ENCODE assay signal across 8 cellular contexts in the genomic region with DNA sequence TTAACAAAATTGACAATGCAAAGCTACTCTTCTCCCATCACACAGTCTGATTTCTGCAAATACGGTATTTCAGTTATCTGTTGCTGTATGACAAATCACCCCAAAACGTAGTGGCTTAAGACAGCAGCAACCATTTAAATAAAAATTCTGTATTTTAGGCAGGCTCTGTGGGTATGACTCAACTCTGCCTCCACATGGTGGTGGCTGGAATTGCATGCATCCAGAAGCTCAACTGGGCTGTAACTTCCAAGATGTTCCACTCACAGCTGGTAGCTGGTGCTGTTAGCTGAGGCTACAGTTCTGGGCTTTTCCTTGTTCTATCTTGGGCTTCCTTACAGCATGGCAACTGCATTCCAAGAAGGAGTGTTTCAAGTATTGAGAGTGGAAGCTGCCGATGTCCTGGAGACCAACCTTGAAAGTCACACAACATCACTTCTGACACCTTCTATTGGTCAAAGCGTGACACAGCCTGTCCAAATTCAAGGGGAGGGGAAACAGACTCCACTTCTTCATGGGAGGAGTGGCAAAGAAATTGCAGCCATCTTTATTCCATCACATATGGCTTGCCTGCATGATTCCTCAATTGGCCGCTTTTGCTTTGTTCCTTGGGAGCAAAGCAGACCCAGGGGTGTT. TPM values are rescaled to one million over a fixed set of nuclear protein-coding genes. Genes with fewer than 3 reads are reported as not detected.
DNase-seq lines count a peak whose midpoint lies in the region; ATAC-seq, FAIRE-seq and TF ChIP-seq lines count a peak whose summit lies in the region.

No MANE protein-coding gene starts in this region.

- H3K27me3 Mint-ChIP-seq in memory B cell: peaks cover 18% of the 10 kb centered on the region

- TF ChIP-seq CTCF in astrocyte of the spinal cord (IDR thresholded peaks at IDR 0.05; ENCODE audit: low read depth, low read length): peak; percentile 88

- TF ChIP-seq POLR2A in H54 (IDR thresholded peaks at IDR 0.05; ENCODE audit: low read depth, low read length): no peak

- no peak overlapping the region for H3K27ac Mint-ChIP-seq in memory B cell

- no peak for FAIRE-seq in H54 (lab: Jason Lieb, UNC)

- H3K4me3 ChIP-seq in astrocyte of the spinal cord (ENCODE audit: low read depth, low read length): no peak overlapping the region

- peaks cover 6% of the 10 kb centered on the region for H3K36me3 Mint-ChIP-seq in memory B cell

- H3K4me1 Mint-ChIP-seq in memory B cell: no peaks in the 10 kb centered on the region

- DNase-seq in A172 (ENCODE audit: low spot score) (peak; percentile 11), H54 (ENCODE audit: insufficient read length, low spot score) (peak; percentile 22), T-helper 2 cell (peak; percentile 25 to 62 (median 42)), astrocyte of the spinal cord (ENCODE audit: low read depth, low spot score) (no peak), memory B cell (ENCODE audit: low spot score in 2 of 2) (peak; percentile 16 to 26)
- peak; percentile 19 to 72 (median 54) for DNase-seq in stimulated activated naive CD4-positive, alpha-beta T cell (lab: John Stamatoyannopoulos, UW)

- H3K9me3 Mint-ChIP-seq in memory B cell: peaks cover 6% of the 10 kb centered on the region

- no peak overlapping the region for H3K4me3 Mint-ChIP-seq in memory B cell

- peak; percentile 34 for ATAC-seq in memory B cell (ENCODE audit: low read depth)
- ATAC-seq in GM21360 (IDR thresholded peaks at IDR 0.05; ENCODE audit: unreplicated experiment): no peak
- no peak for ATAC-seq in HG03469 (IDR thresholded peaks at IDR 0.05; ENCODE audit: unreplicated experiment)

- in situ Hi-C loops in astrocyte of the spinal cord (cut with HindIII; ENCODE audit: low sequenced_read_pairs): no loop called here

RNA-seq across cellular contexts. Expression of gene TULP1, which starts 39.7 kb away (rescaled TPM):
- total RNA-seq in A172 (2014; rRNA removed; shearing (Covaris generic)): not detected in 2 replicates

RNA-seq across cellular contexts. Expression of gene TEAD3, which starts 55.5 kb away (rescaled TPM):
- 10.9 and 12.3 TPM in 2 replicates for total RNA-seq in A172 (2014; rRNA removed; shearing (Covaris generic))
